In the genomic region with DNA sequence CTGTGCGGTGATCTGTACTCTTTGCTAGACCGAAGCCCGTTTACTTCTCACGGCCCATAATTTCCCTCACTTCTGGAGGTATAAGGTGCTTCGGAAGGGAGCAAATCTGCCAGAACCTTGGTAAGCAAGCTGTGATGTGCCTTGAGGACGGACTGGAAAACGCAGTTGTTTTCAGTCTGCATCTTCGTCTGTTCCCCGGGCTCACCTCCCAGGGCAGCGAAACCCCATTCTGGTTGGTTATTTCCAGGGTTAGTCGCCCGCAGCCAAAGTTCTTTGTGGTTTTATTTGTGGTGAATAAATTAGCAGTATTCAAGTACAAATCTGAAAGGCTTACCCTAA, we compare ENCODE assay signal across 8 cellular contexts. TPM values are rescaled to one million over a fixed set of nuclear protein-coding genes. Genes with fewer than 3 reads are reported as not detected.
DNase-seq lines count a peak whose midpoint lies in the region; ATAC-seq and TF ChIP-seq lines count a peak whose summit lies in the region.

No MANE protein-coding gene starts in this region.

- H3K27me3 ChIP-seq in ACC112 (ENCODE audit: insufficient read depth, low read length) (no peaks in the 10 kb centered on the region), psoas muscle (ENCODE audit: insufficient read depth in 3 of 3, low read length in 2 of 3) (no peaks in the 10 kb centered on the region)

- H3K27me3 Mint-ChIP-seq in activated CD4-positive, alpha-beta T cell treated with anti-CD3 and anti-CD28 coated beads, Interleukin-2, amount 10 ng/mL, durations not matched to agents 7 days and 5 days: no peaks in the 10 kb centered on the region

- H3K4me3 Mint-ChIP-seq in activated CD4-positive, alpha-beta T cell treated with anti-CD3 and anti-CD28 coated beads, Interleukin-2, amount 10 ng/mL, durations not matched to agents 7 days and 5 days: peak overlapping the region; percentile 98

- H3K27ac ChIP-seq in ACC112 (ENCODE audit: low read depth, low read length) (peak overlapping the region; percentile 9; the same call in 1 of the 2 replicates), psoas muscle (peak overlapping the region; percentile 89)

- peaks cover 7% of the 10 kb centered on the region for H3K36me3 ChIP-seq in ACC112 (ENCODE audit: insufficient read depth, low read length)
- peaks cover 0 to 37% of the 10 kb centered on the region in 2 donors for H3K36me3 ChIP-seq in psoas muscle (ENCODE audit: insufficient read depth in 1 of 2, low read depth in 1 of 2)

- peaks cover 32% of the 10 kb centered on the region for H3K79me2 ChIP-seq in ACC112 (ENCODE audit: control insufficient read depth, insufficient read depth, low read length, unreplicated experiment)

- POLR2A ChIA-PET in activated CD4-positive, alpha-beta T cell treated with anti-CD3 and anti-CD28 coated beads, Interleukin-2, amount 10 ng/mL, durations not matched to agents 7 days and 5 days (lab: Charles Lee): interaction anchor here (0.5 to 1.5 kb wide), 4 partner anchors 10 to 273 kb away, joined by 3 to 4 read pairs (median 4); no protein-coding TSS in a partner anchor

- 0 to 1% (median 0%) methylated on average over 12 of the region's 12 CpGs for WGBS in psoas muscle, 3 donors

- peak; percentile 56 for DNase-seq in activated CD4-positive, alpha-beta T cell treated with anti-CD3 and anti-CD28 coated beads, Interleukin-2, amount 10 ng/mL, durations not matched to agents 7 days and 5 days
- DNase-seq in foreskin fibroblast (no peak), psoas muscle (no peak), NCI-H2081 (lab: John Stamatoyannopoulos, UW) (no peak), NCI-H345 treated with DMSO at 0.1 percent for 48 hours (lab: John Stamatoyannopoulos, UW; ENCODE audit: unreplicated experiment) (no peak)

- H2AFZ ChIP-seq in ACC112 (ENCODE audit: low read length, unreplicated experiment): peak overlapping the region; percentile 75

- no peaks in the 10 kb centered on the region for H3K9me3 Mint-ChIP-seq in activated CD4-positive, alpha-beta T cell treated with anti-CD3 and anti-CD28 coated beads, Interleukin-2, amount 10 ng/mL, durations not matched to agents 7 days and 5 days

- peaks cover 24% of the 10 kb centered on the region for H3K36me3 Mint-ChIP-seq in activated CD4-positive, alpha-beta T cell treated with anti-CD3 and anti-CD28 coated beads, Interleukin-2, amount 10 ng/mL, durations not matched to agents 7 days and 5 days (ENCODE audit: low read depth)

- peak overlapping the region; percentile 81 for H3K4me3 ChIP-seq in ACC112 (ENCODE audit: low read depth, low read length)
- H3K4me3 ChIP-seq in foreskin fibroblast (ENCODE audit: low read depth in 1 of 2, low read length in 2 of 2): peak overlapping the region; percentile 70 to 97
- peak overlapping the region; percentile 71 for H3K4me3 ChIP-seq in psoas muscle

- H3K27ac Mint-ChIP-seq in activated CD4-positive, alpha-beta T cell treated with anti-CD3 and anti-CD28 coated beads, Interleukin-2, amount 10 ng/mL, durations not matched to agents 7 days and 5 days: peak overlapping the region; percentile 96

- H3K9me3 ChIP-seq in psoas muscle: no peaks in the 10 kb centered on the region

- ATAC-seq in GM18909 (IDR thresholded peaks at IDR 0.05; ENCODE audit: poor library complexity, unreplicated experiment) (peak; percentile 35), HG03342 (IDR thresholded peaks at IDR 0.05; ENCODE audit: unreplicated experiment) (peak; percentile 32), psoas muscle (peak in 2 of 4 donors; percentile 23 to 35)

- CTCF ChIA-PET in activated CD4-positive, alpha-beta T cell treated with anti-CD3 and anti-CD28 coated beads, Interleukin-2, amount 10 ng/mL, durations not matched to agents 7 days and 5 days (lab: Charles Lee): interaction anchor here (0.5 to 3.5 kb wide), 6 partner anchors 13 to 446 kb away, joined by 3 to 13 read pairs (median 4); a partner anchor contains a TSS

- H3K4me1 ChIP-seq in ACC112 (ENCODE audit: control insufficient read depth, insufficient read depth, low read length, unreplicated experiment): peaks cover 7% of the 10 kb centered on the region
- H3K4me1 ChIP-seq in psoas muscle: peaks cover 19% of the 10 kb centered on the region

- H3K4me1 Mint-ChIP-seq in activated CD4-positive, alpha-beta T cell treated with anti-CD3 and anti-CD28 coated beads, Interleukin-2, amount 10 ng/mL, durations not matched to agents 7 days and 5 days: peaks cover 29% of the 10 kb centered on the region

- TF ChIP-seq CTCF in foreskin fibroblast (IDR thresholded peaks at IDR 0.05; ENCODE audit: low read depth, low read length): no peak
- TF ChIP-seq CTCF in psoas muscle (IDR thresholded peaks at IDR 0.05): no peak

- intact Hi-C loops in psoas muscle (cut with DNase I): loop anchor here in 1 of 2 donors (2.0 to 10.0 kb wide), 3 partner anchors 24 to 452 kb away; a partner anchor contains a TSS

RNA-seq across cellular contexts. Expression of a gene that starts 0.4 kb away (rescaled TPM):
- total RNA-seq in activated CD4-positive, alpha-beta T cell treated with anti-CD3 and anti-CD28 coated beads, Interleukin-2, amount 10 ng/mL, durations not matched to agents 7 days and 5 days: 10 to 100 TPM; 23.7 to 26.5 TPM
- 10 to 100 TPM; 17.0 to 21.8 (median 19.9) TPM for total RNA-seq in psoas muscle
- 10 to 100 TPM; 23.8 to 43.3 (median 43.0) TPM for polyA plus RNA-seq in psoas muscle

RNA-seq across cellular contexts. Expression of a gene that starts 25.0 kb away (rescaled TPM):
- total RNA-seq in activated CD4-positive, alpha-beta T cell treated with anti-CD3 and anti-CD28 coated beads, Interleukin-2, amount 10 ng/mL, durations not matched to agents 7 days and 5 days: 10 to 100 TPM; 21.5 to 24.5 TPM
- 10 to 100 TPM in 3 of 4 donors, 1 to 10 TPM in 1; 6.3 to 11.4 (median 11.2) TPM for total RNA-seq in psoas muscle
- polyA plus RNA-seq in psoas muscle: 10 to 100 TPM; 11.3 to 16.2 (median 12.2) TPM

RNA-seq across cellular contexts. Expression of a gene that starts 33.9 kb away (rescaled TPM):
- 10 to 100 TPM in 1 of 2 experiments, 1 to 10 TPM in 1; 7.9 to 10.3 TPM for total RNA-seq in activated CD4-positive, alpha-beta T cell treated with anti-CD3 and anti-CD28 coated beads, Interleukin-2, amount 10 ng/mL, durations not matched to agents 7 days and 5 days
- total RNA-seq in psoas muscle: 100 to 1,000 TPM in 2 of 4 donors, 10 to 100 TPM in 2; 53.9 to 119 (median 92.3) TPM
- polyA plus RNA-seq in psoas muscle: 10 to 100 TPM; 27.2 to 38.3 (median 36.7) TPM

Comparison
In these comparisons a context has a peak if more than half of its experiments do, and no peak if none do; other contexts are left out.
1. RNA of a gene that starts 33.9 kb away (total RNA-seq): 53.9 to 119 TPM in psoas muscle; 7.9 to 10.3 TPM in activated CD4-positive, alpha-beta T cell treated with anti-CD3 and anti-CD28 coated beads, Interleukin-2, amount 10 ng/mL, durations not matched to agents 7 days and 5 days; every median in the first group is over 4 times any median in the second.
2. Peak in every context shown above with its lines, with median percentiles within 50 percentile points of each other: H3K4me3 ChIP-seq.